Comparison of ENCODE assay signal across 8 cellular contexts in the genomic region with DNA sequence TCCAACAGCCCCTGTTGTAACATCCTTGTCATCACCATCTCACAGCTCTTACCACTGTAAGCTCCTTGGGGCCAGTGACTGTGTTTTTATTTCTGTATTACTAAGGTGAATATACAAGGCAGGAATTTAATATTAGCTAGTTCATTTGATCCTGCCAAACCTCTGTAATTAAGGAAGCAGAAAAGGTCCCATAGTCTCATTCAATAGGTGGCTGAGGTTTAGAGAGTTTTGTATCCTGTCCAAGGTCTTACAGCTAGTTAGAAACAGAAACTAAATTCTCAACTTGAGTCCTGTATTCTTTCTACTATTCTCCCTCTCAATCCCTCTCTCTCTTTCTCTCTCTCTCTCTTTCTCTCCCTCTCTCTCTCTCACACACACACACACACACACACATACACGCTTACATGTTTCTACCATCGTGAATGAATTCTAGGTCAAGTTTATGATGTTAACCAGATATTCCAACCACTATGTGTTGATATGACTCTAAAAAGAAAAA. TPM values are rescaled to one million over a fixed set of nuclear protein-coding genes. Genes with fewer than 3 reads are reported as not detected.
DNase-seq lines count a peak whose midpoint lies in the region; ATAC-seq and TF ChIP-seq lines count a peak whose summit lies in the region.

No MANE protein-coding gene starts in this region.

- no peaks in the 10 kb centered on the region for H3K9me3 ChIP-seq in DND-41 (ENCODE audit: insufficient read depth, low read length, severe bottlenecking)

- DNase-seq in DND-41 = no peak
- peak; percentile 86 for DNase-seq in M059J (ENCODE audit: low read depth)
- no peak for DNase-seq in coronary artery (ENCODE audit: low spot score)
- no peak for DNase-seq in NCI-H187 treated with DMSO at 0.1 percent for 48 hours (lab: John Stamatoyannopoulos, UW)
- no peak for DNase-seq in foreskin melanocyte
- no peak for DNase-seq in NCI-H82 treated with DMSO at 0.1 percent for 48 hours (lab: John Stamatoyannopoulos, UW; ENCODE audit: unreplicated experiment)

- peak overlapping the region; percentile 65 for H3K9ac ChIP-seq in DND-41 (ENCODE audit: low read depth, low read length)

- H2AFZ ChIP-seq in DND-41 (ENCODE audit: low read depth, low read length) = peak overlapping the region; percentile 81

- peak overlapping the region; percentile 69 for H3K4me2 ChIP-seq in DND-41 (ENCODE audit: insufficient read depth, low read length)

- H3K79me2 ChIP-seq in DND-41 (ENCODE audit: insufficient read depth, low read length) = peaks cover 29% of the 10 kb centered on the region

- H3K27me3 Mint-ChIP-seq in nephron (ENCODE audit: low read depth) = no peaks in the 10 kb centered on the region

- peaks cover 27% of the 10 kb centered on the region for H3K4me1 Mint-ChIP-seq in nephron

- no peaks in the 10 kb centered on the region for H3K36me3 ChIP-seq in DND-41 (ENCODE audit: insufficient read depth, low read length)

- peak overlapping the region; percentile 2 to 93 (median 84) for H3K27ac Mint-ChIP-seq in nephron

- H3K9me3 Mint-ChIP-seq in nephron = no peaks in the 10 kb centered on the region

- ATAC-seq in DND-41 (ENCODE audit: insufficient read depth, low read depth) (peak; percentile 58), GM21528 (IDR thresholded peaks at IDR 0.05; ENCODE audit: low FRiP score, unreplicated experiment) (peak; percentile 46)

- peak overlapping the region; percentile 86 for H3K27ac ChIP-seq in DND-41 (ENCODE audit: low read length)
- peak overlapping the region; percentile 81 to 82 for H3K27ac ChIP-seq in coronary artery

- H3K4me3 Mint-ChIP-seq in nephron = peak overlapping the region in 2 of 3 experiments; percentile 62 to 86

- H4K20me1 ChIP-seq in DND-41 (ENCODE audit: insufficient read depth, low read length) = no peaks in the 10 kb centered on the region

- H3K27me3 ChIP-seq in DND-41 (ENCODE audit: insufficient read depth, low read length, poor library complexity) = no peaks in the 10 kb centered on the region

- peaks cover 79% of the 10 kb centered on the region for H3K4me1 ChIP-seq in DND-41 (ENCODE audit: insufficient read depth, low read length)

- H3K36me3 Mint-ChIP-seq in nephron (ENCODE audit: low read depth) = no peaks in the 10 kb centered on the region

- H3K4me3 ChIP-seq in DND-41 (ENCODE audit: low read depth in 1 of 2, low read length in 2 of 2) (peak overlapping the region; percentile 35 to 62; a peak in 3 of 4 replicates), coronary artery (peak overlapping the region; percentile 67)

- TF ChIP-seq CTCF in DND-41 (IDR thresholded peaks at IDR 0.05; ENCODE audit: borderline replicate concordance, extremely low read depth, low read length, poor library complexity, severe bottlenecking) (no peak), coronary artery (IDR thresholded peaks at IDR 0.05) (no peak), nephron (IDR thresholded peaks at IDR 0.05; ENCODE audit: unreplicated experiment in 3 of 3) (no peak)

RNA-seq across cellular contexts. Expression of a gene that starts 0.5 kb away (rescaled TPM):
- 82.2 and 131 TPM in 2 replicates for total RNA-seq in M059J (2014; rRNA removed; shearing (Covaris generic))

RNA-seq across cellular contexts. Expression of a gene that starts 31.4 kb away (rescaled TPM):
- total RNA-seq in M059J (2014; rRNA removed; shearing (Covaris generic)) = 47.1 and 93.0 TPM in 2 replicates
